27 cellular contexts compared by ENCODE assay signal in genomic region chr7:35524112-35524804, GRCh38.
"Had no signal": no experiment of that assay in that cellular context is flagged by ENCODE, and none has a peak within 500 bp of the region (broad histone marks: within the 10 kb centered on the region; RNA-seq: fewer than 3 reads in every experiment).

No MANE protein-coding gene starts in this region.

- H3K36me3 ChIP-seq: brain microvascular endothelial cell, MG63 had no signal

- H3K4me3 ChIP-seq: MG63 had no signal

- FAIRE-seq: RCC 7860, TTC549 had no signal

- H3K27ac ChIP-seq: brain microvascular endothelial cell, RWPE1 had no signal

- ATAC-seq: activated CD8-positive, alpha-beta T cell treated with anti-CD3 and anti-CD28 coated beads for 36 hours; activated T-cell treated with anti-CD3 and anti-CD28 coated beads, Interleukin-2, amount 50 U/mL, for 72 hours; activated T-helper 17 cell treated with anti-CD3 and anti-CD28 coated beads, Interleukin-2, amount 50 U/mL, for 72 hours had no signal

- DNase-seq: activated CD4-positive, alpha-beta T cell treated with anti-CD3 and anti-CD28 coated beads, Interleukin-2, amount 10 ng/mL, durations not matched to agents 24 days and 14 days; activated CD4-positive, alpha-beta T cell treated with anti-CD3 and anti-CD28 coated beads, Interleukin-2, amount 50 U/mL, for 4 hours; activated CD8-positive, alpha-beta T cell treated with anti-CD3 and anti-CD28 coated beads for 36 hours; activated effector memory CD4-positive, alpha-beta T cell treated with anti-CD3 and anti-CD28 coated beads, Interleukin-2, amount 50 U/mL, for 16 hours; activated naive CD4-positive, alpha-beta T cell; activated naive CD4-positive, alpha-beta T cell treated with anti-CD3 and anti-CD28 coated beads, Interleukin-2, amount 50 U/mL, for 16 hours; activated naive CD8-positive, alpha-beta T cell treated with anti-CD3 and anti-CD28 coated beads for 36 hours; activated T-cell treated with anti-CD3 and anti-CD28 coated beads, Interleukin-2, amount 50 U/mL, for 1 hour; activated T-cell treated with anti-CD3 and anti-CD28 coated beads, Interleukin-2, amount 50 U/mL, for 72 hours; amniotic stem cell; aorta; brain microvascular endothelial cell; Kasumi-1; KG1; MG63; MV-4-11; NCI-H1092; NCI-H1436 treated with DMSO at 0.1 percent for 48 hours; NCI-H1694 treated with DMSO at 0.1 percent for 48 hours; NCI-H2029; NCI-H345; NCI-H524 treated with DMSO at 0.1 percent for 48 hours; Right ventricle myocardium superior had no signal

- H3K9me3 ChIP-seq: MG63 had no signal
